11 cellular contexts compared by ENCODE assay signal in the genomic region with DNA sequence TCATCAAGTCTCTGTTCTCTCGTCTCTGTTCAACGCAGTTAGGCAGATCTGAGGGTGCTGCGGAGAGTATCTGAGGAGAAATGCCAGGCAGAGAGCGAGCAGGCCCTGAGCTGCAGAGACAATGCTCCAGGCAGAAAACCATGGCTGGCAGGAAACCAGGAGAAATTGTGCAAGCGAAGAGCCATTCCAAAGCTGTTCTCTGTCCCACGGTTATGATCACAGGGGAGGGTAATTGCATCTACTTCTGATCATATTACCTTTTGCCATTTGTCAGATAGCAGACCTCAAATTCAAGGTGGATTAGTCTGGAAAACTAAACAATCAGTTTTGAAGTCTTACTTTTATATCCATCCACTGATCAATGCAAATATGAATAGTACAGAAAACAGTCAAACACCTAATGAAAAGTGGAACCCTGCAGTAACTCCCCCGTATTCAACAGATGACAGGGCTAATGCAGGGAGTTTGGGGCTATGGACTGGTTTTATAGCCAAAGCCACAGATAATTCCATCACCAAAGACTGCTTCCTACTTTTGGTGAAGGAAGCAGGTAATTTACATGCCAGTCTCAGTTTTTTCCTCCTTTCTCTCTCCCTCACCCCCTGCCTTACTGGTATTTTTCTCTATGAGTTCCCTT.
DNase-seq lines count a peak whose midpoint lies in the region; TF ChIP-seq lines count a peak whose summit lies in the region.
"Had no signal": no experiment of that assay in that cellular context is flagged by ENCODE, and none has a peak within 500 bp of the region (broad histone marks: within the 10 kb centered on the region; RNA-seq: fewer than 3 reads in every experiment).

No MANE protein-coding gene starts in this region.

- H3K36me3 ChIP-seq in adrenal gland (replicated peaks in 1 of 2) = no peaks in the 10 kb centered on the region
- no peaks in the 10 kb centered on the region for H3K36me3 ChIP-seq in trophoblast cell (ENCODE audit: control insufficient read depth in 1 of 2, insufficient read depth in 2 of 2, low read length in 2 of 2)
- H3K36me3 ChIP-seq: Peyer's patch had no signal

- no peak for TF ChIP-seq CTCF in adrenal gland (IDR thresholded peaks at IDR 0.05)

- H3K18ac ChIP-seq in trophoblast cell (ENCODE audit: low read length) = no peak overlapping the region

- H3K23ac ChIP-seq in trophoblast cell (ENCODE audit: low read length) = no peak overlapping the region

- no peak for TF ChIP-seq POLR2A in adrenal gland (IDR thresholded peaks at IDR 0.05)

- no peak overlapping the region for H3K4ac ChIP-seq in trophoblast cell (ENCODE audit: low read depth, low read length)

- 72 to 85% (median 80%) methylated on average over 7 of the region's 7 CpGs for WGBS in adrenal gland, 4 donors
- no CpG with 5 or more reads among the region's 7 CpGs for WGBS in trophoblast cell (ENCODE audit: extremely low coverage, insufficient coverage, insufficient read length)

- DNase-seq in GM04504 (ENCODE audit: low read depth) = peak; percentile 54
- peak; percentile 35 to 86 (median 51) for DNase-seq in adrenal gland
- DNase-seq in globus pallidus (ENCODE audit: low spot score) = peak; percentile 40
- DNase-seq in trophoblast cell = peak; percentile 37 to 71
- no peak for DNase-seq in DMS53 (lab: John Stamatoyannopoulos, UW)
- DNase-seq in amniotic stem cell (lab: John Stamatoyannopoulos, UW) = no peak
- no peak for DNase-seq in activated CD4-positive, CD25-positive, alpha-beta regulatory T cell treated with anti-CD3 and anti-CD28 coated beads, Interleukin-2, amount 50 U/mL, for 72 hours
- DNase-seq in NOMO-1 treated with DMSO at 0.1 percent for 48 hours (lab: John Stamatoyannopoulos, UW; ENCODE audit: unreplicated experiment) = no peak
- DNase-seq: Caco-2, testis had no signal

- no peak overlapping the region for H3K9ac ChIP-seq in trophoblast cell (ENCODE audit: low read length)

- no peak overlapping the region for H2BK5ac ChIP-seq in trophoblast cell (ENCODE audit: low read depth, low read length, poor library complexity)

- H3K79me2 ChIP-seq in trophoblast cell (ENCODE audit: control insufficient read depth, insufficient read depth, low read length, poor library complexity) = no peaks in the 10 kb centered on the region

- no peak overlapping the region for H4K91ac ChIP-seq in trophoblast cell (ENCODE audit: low read depth, low read length)

- H2BK12ac ChIP-seq in trophoblast cell (ENCODE audit: low read length) = no peak overlapping the region

- no peak overlapping the region for H2AFZ ChIP-seq in trophoblast cell (ENCODE audit: insufficient read depth, low read length, poor library complexity)

- H2AK5ac ChIP-seq in trophoblast cell (ENCODE audit: low read length) = no peak overlapping the region

- no peaks in the 10 kb centered on the region for H3K9me3 ChIP-seq in adrenal gland (replicated peaks in 1 of 3)
- H3K9me3 ChIP-seq in trophoblast cell (ENCODE audit: insufficient read depth, low read depth, low read length) = no peaks in the 10 kb centered on the region
- H3K9me3 ChIP-seq: Caco-2, Peyer's patch, testis had no signal

- H3K27ac ChIP-seq in adrenal gland (peak overlapping the region in 1 of 5 donors; percentile 20), trophoblast cell (ENCODE audit: low read depth, low read length) (no peak overlapping the region)
- H3K27ac ChIP-seq: Peyer's patch, testis had no signal

- H3K14ac ChIP-seq in trophoblast cell (ENCODE audit: low read length) = no peak overlapping the region

- no peaks in the 10 kb centered on the region for H3K27me3 ChIP-seq in adrenal gland
- H3K27me3 ChIP-seq in trophoblast cell (ENCODE audit: insufficient read depth, low read length) = no peaks in the 10 kb centered on the region
- H3K27me3 ChIP-seq: Peyer's patch, testis had no signal

- H2BK120ac ChIP-seq in trophoblast cell (ENCODE audit: insufficient read depth, low read length, poor library complexity) = no peak overlapping the region

- H3K79me1 ChIP-seq in trophoblast cell (ENCODE audit: low read length) = no peaks in the 10 kb centered on the region

- intact Hi-C loops in adrenal gland (cut with DNase I) = no loop called here

- H4K8ac ChIP-seq in trophoblast cell (ENCODE audit: low read depth, low read length) = no peak overlapping the region

- no peak overlapping the region for H4K12ac ChIP-seq in trophoblast cell (ENCODE audit: low read depth, low read length)

- H3K4me2 ChIP-seq in trophoblast cell (ENCODE audit: low read length) = no peak overlapping the region

- H3K4me3 ChIP-seq in adrenal gland (no peak overlapping the region), trophoblast cell (ENCODE audit: low read depth, low read length) (no peak overlapping the region)
- H3K4me3 ChIP-seq: Peyer's patch, testis had no signal

- H3K4me1 ChIP-seq in adrenal gland (replicated peaks in 1 of 2) (peaks cover 0 to 13% of the 10 kb centered on the region in 2 donors), trophoblast cell (ENCODE audit: control insufficient read depth in 1 of 2, insufficient read depth in 2 of 2, low read length in 2 of 2) (peaks cover 14 to 19% of the 10 kb centered on the region in 2 experiments)
- H3K4me1 ChIP-seq: Peyer's patch, testis had no signal

Comparison
In these comparisons a context has a peak if more than half of its experiments do, and no peak if none do; other contexts are left out.
1. DNase-seq: peak in GM04504 (single experiment), adrenal gland (7 of 7), globus pallidus (single experiment) and trophoblast cell (2 of 2); none in DMS53 (single experiment), amniotic stem cell (single experiment), activated CD4-positive, CD25-positive, alpha-beta regulatory T cell treated with anti-CD3 and anti-CD28 coated beads, Interleukin-2, amount 50 U/mL, for 72 hours (single experiment) and NOMO-1 treated with DMSO at 0.1 percent for 48 hours (single experiment).